ENCODE assay signal across 1 cellular context in genomic region chr20:6767536-6768227, GRCh38.
TF ChIP-seq lines count a peak whose summit lies in the region.

BMP2 (plus strand) TSS chr20:6767686; CDS start chr20:6770127, 2,441 bp downstream.

TF ChIP-seq in H1, 55 proteins besides CTCF, POLR2A, EP300 and RAD21:
- TF ChIP-seq CHD2 (IDR thresholded peaks at IDR 0.05; ENCODE audit: low read length), result no peak
- TF ChIP-seq CHD7 (IDR thresholded peaks at IDR 0.05; ENCODE audit: insufficient replicate concordance, low read length), result no peak
- no peak for TF ChIP-seq HDAC6 (IDR thresholded peaks at IDR 0.05; ENCODE audit: low read depth, low read length)
- TF ChIP-seq RFX5 (IDR thresholded peaks at IDR 0.05; ENCODE audit: borderline replicate concordance, low read depth, low read length), result no peak
- no peak for TF ChIP-seq BACH1 (IDR thresholded peaks at IDR 0.05; ENCODE audit: low read length)
- TF ChIP-seq FOSL1 (IDR thresholded peaks at IDR 0.05; ENCODE audit: insufficient read depth, low read depth, low read length), result no peak
- 0 out of 2 replicates have a peak, but pooled peaks have one; percentile 11 for TF ChIP-seq TAF1 (IDR thresholded peaks at IDR 0.05; ENCODE audit: low read depth, low read length)
- TF ChIP-seq RBBP5 (IDR thresholded peaks at IDR 0.05; ENCODE audit: borderline replicate concordance, low read depth, low read length), result peak; percentile 70; the same call in 1 of the 2 replicates
- no peak for TF ChIP-seq NRF1 (IDR thresholded peaks at IDR 0.05; ENCODE audit: low read depth, low read length)
- no peak for TF ChIP-seq USF2 (IDR thresholded peaks at IDR 0.05; ENCODE audit: low read length)
- TF ChIP-seq KDM1A (IDR thresholded peaks at IDR 0.05; ENCODE audit: borderline replicate concordance, low read length), result no peak
- TF ChIP-seq ASH2L (IDR thresholded peaks at IDR 0.05; ENCODE audit: low read length), result no peak
- TF ChIP-seq CTBP2 (IDR thresholded peaks at IDR 0.05; ENCODE audit: borderline replicate concordance, insufficient read depth, insufficient read length, low read length), result peak; percentile 18
- peak; percentile 94 for TF ChIP-seq KDM4A (IDR thresholded peaks at IDR 0.05; ENCODE audit: low read depth, low read length, severe bottlenecking)
- 0 out of 4 replicates have a peak, but pooled peaks of 1 of the 2 experiments have one; percentile 7 for TF ChIP-seq HDAC2 (IDR thresholded peaks at IDR 0.05; ENCODE audit: borderline replicate concordance in 1 of 2, low read depth in 2 of 2, low read length in 2 of 2)
